ENCODE assay signal across 1 cellular context in the genomic region with DNA sequence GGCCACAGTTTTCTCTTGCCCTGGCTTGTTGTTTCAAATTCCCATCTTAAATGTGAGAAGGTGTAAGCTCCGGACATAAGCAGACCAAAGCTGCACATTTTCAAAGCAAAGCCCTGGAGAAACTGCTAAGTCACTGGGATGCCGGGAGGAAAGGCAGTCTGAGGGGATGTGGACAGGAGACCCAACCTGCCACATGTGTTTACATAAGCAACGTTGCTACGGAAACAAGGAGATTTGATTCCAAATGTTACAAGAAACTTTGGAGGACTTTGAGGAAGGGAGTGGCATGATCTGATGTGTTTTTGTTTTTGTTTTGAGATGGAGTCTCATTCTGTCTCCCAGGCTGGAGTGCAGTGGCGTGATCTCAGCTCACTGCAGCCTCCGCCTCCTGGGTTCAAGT.
TF ChIP-seq lines count a peak whose summit lies in the region.

No MANE protein-coding gene starts in this region.

TF ChIP-seq in WTC11, 78 proteins besides CTCF, POLR2A, EP300 and RAD21 (continued from another document):
- TF ChIP-seq, protein P1, sequence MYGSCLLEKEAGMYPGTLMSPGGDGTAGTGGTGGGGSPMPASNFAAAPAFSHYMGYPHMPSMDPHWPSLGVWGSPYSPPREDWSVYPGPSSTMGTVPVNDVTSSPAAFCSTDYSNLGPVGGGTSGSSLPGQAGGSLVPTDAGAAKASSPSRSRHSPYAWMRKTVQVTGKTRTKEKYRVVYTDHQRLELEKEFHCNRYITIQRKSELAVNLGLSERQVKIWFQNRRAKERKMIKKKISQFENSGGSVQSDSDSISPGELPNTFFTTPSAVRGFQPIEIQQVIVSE (CRISPR knock-in tag; IDR thresholded peaks at IDR 0.05; ENCODE audit: borderline replicate concordance), result no peak
- no peak for TF ChIP-seq ZBTB43 (CRISPR knock-in tag; IDR thresholded peaks at IDR 0.05)
